ENCODE assay signal across 8 cellular contexts in genomic region chr7:82444220-82445049, GRCh38. TPM values are rescaled to one million over a fixed set of nuclear protein-coding genes. Genes with fewer than 3 reads are reported as not detected.
DNase-seq lines count a peak whose midpoint lies in the region; ATAC-seq and TF ChIP-seq lines count a peak whose summit lies in the region.

No MANE protein-coding gene starts in this region.

- peaks cover 33% of the 10 kb centered on the region for H3K79me2 ChIP-seq in SK-N-SH (ENCODE audit: insufficient read depth)

- no peaks in the 10 kb centered on the region for H3K9me3 Mint-ChIP-seq in CD4-positive, alpha-beta T cell

- H3K27me3 ChIP-seq in CD4-positive, alpha-beta T cell (ENCODE audit: control insufficient read depth, insufficient read depth, low read length): peaks cover 30% of the 10 kb centered on the region
- 0 out of 2 replicates have a peak, but pooled peaks cover 3% of the 10 kb centered on the region for H3K27me3 ChIP-seq in HUES6 (ENCODE audit: control insufficient read depth, insufficient read depth, low read length)
- no peaks in the 10 kb centered on the region for H3K27me3 ChIP-seq in SK-N-SH (ENCODE audit: insufficient read depth)
- H3K27me3 ChIP-seq in gastroesophageal sphincter: no peaks in the 10 kb centered on the region
- no peaks in the 10 kb centered on the region for H3K27me3 ChIP-seq in psoas muscle (ENCODE audit: insufficient read depth in 3 of 3, low read length in 2 of 3)

- H3K9ac ChIP-seq in HUES6 (ENCODE audit: low read length) (peak overlapping the region; percentile 70), SK-N-SH (peak overlapping the region; percentile 88)

- peaks cover 3% of the 10 kb centered on the region for H3K4me1 Mint-ChIP-seq in CD4-positive, alpha-beta T cell (ENCODE audit: low read depth)

- peaks cover 4% of the 10 kb centered on the region for H3F3A ChIP-seq in SK-N-SH (replicated peaks; ENCODE audit: insufficient read depth)

- no peaks in the 10 kb centered on the region for H3K36me3 ChIP-seq in HUES6 (ENCODE audit: control insufficient read depth, insufficient read depth, low read length)
- H3K36me3 ChIP-seq in SK-N-SH (replicated peaks in 1 of 2; ENCODE audit: control insufficient read depth in 1 of 2, insufficient read depth in 2 of 2, low read length in 1 of 2): no peaks in the 10 kb centered on the region
- no peaks in the 10 kb centered on the region for H3K36me3 ChIP-seq in gastroesophageal sphincter
- H3K36me3 ChIP-seq in psoas muscle (ENCODE audit: insufficient read depth in 1 of 2, low read depth in 1 of 2): no peaks in the 10 kb centered on the region

- no peak for TF ChIP-seq CTCF in CD4-positive, alpha-beta T cell (IDR thresholded peaks at IDR 0.05)
- TF ChIP-seq CTCF in SK-N-SH (IDR thresholded peaks at IDR 0.05): peak; percentile 48
- TF ChIP-seq CTCF in gastroesophageal sphincter (IDR thresholded peaks at IDR 0.05): peak in 1 of 4 experiments; percentile 3
- no peak for TF ChIP-seq CTCF in psoas muscle (IDR thresholded peaks at IDR 0.05)

- H3K4me2 ChIP-seq in SK-N-SH: peak overlapping the region; percentile 84

- H3K9me3 ChIP-seq in CD4-positive, alpha-beta T cell (ENCODE audit: control insufficient read depth, low read length): no peaks in the 10 kb centered on the region
- H3K9me3 ChIP-seq in HUES6 (ENCODE audit: control insufficient read depth, insufficient read depth, low read depth, low read length): no peaks in the 10 kb centered on the region
- H3K9me3 ChIP-seq in SK-N-SH: no peaks in the 10 kb centered on the region
- no peaks in the 10 kb centered on the region for H3K9me3 ChIP-seq in gastroesophageal sphincter
- H3K9me3 ChIP-seq in psoas muscle: no peaks in the 10 kb centered on the region

- CTCF ChIA-PET in CD4-positive, alpha-beta T cell (lab: Charles Lee): no interaction called here
- CTCF ChIA-PET in SK-N-SH (lab: Yijun Ruan, JAX): interaction anchor here (0.6 to 3.9 kb wide), 25 partner anchors 11 to 964 kb away, joined by 3 to 31 read pairs (median 3); no protein-coding TSS in a partner anchor

- peaks cover 46% of the 10 kb centered on the region for H3K27me3 Mint-ChIP-seq in CD4-positive, alpha-beta T cell

- no peak for TF ChIP-seq POLR2A in gastroesophageal sphincter (IDR thresholded peaks at IDR 0.05)

- TF ChIP-seq EP300 in SK-N-SH (IDR thresholded peaks at IDR 0.05; ENCODE audit: borderline replicate concordance in 1 of 2, low read depth in 1 of 2, low read length in 1 of 2) (no peak), gastroesophageal sphincter (IDR thresholded peaks at IDR 0.05) (no peak)

- H3K9me2 ChIP-seq in SK-N-SH: no peaks in the 10 kb centered on the region

- no peak overlapping the region for H3K27ac Mint-ChIP-seq in CD4-positive, alpha-beta T cell

- no peak for DNase-seq in CD4-positive, alpha-beta T cell
- DNase-seq in SK-N-SH (no peak), psoas muscle (no peak)

- no peak for ATAC-seq in CD4-positive, alpha-beta T cell (ENCODE audit: poor library complexity)
- ATAC-seq in gastroesophageal sphincter (no peak), psoas muscle (no peak), HG03095 (IDR thresholded peaks at IDR 0.05; ENCODE audit: unreplicated experiment) (no peak), GM19397 (IDR thresholded peaks at IDR 0.05; ENCODE audit: unreplicated experiment) (no peak), GM21423 (IDR thresholded peaks at IDR 0.05; ENCODE audit: unreplicated experiment) (no peak)

- TF ChIP-seq RAD21 in SK-N-SH (IDR thresholded peaks at IDR 0.05; ENCODE audit: low read length): peak; percentile 76

- WGBS in SK-N-SH (ENCODE audit: low lambda C conversion rate): 29% methylated on average over 22 of the region's 24 CpGs
- 68 to 89% methylated on average over 6 to 12 of the region's 24 CpGs for WGBS in gastroesophageal sphincter (ENCODE audit: low coverage in 1 of 2), 2 donors
- WGBS in psoas muscle, 3 donors: 19 to 27% (median 21%) methylated on average over 24 of the region's 24 CpGs

- intact Hi-C loops in CD4-positive, alpha-beta T cell (cut with DNase I, micrococcal nuclease): no loop called here
- intact Hi-C loops in psoas muscle (cut with DNase I): loop anchor here (5.0 to 10.0 kb wide), 2 partner anchors 128 to 210 kb away; no protein-coding TSS in a partner anchor

- H3K4me3 ChIP-seq in HUES6 (ENCODE audit: low read depth, low read length) (peak overlapping the region; percentile 94), SK-N-SH (ENCODE audit: low read depth in 2 of 2, low read length in 1 of 2) (peak overlapping the region; percentile 89 to 100), gastroesophageal sphincter (peak overlapping the region; percentile 84 to 85), psoas muscle (peak overlapping the region; percentile 79)

- POLR2A ChIA-PET in CD4-positive, alpha-beta T cell (lab: Charles Lee): no interaction called here
- POLR2A ChIA-PET in SK-N-SH (lab: Yijun Ruan, JAX): interaction anchor here (0.9 kb wide), 1 partner anchor 107 kb away, joined by 3 read pairs; no protein-coding TSS in a partner anchor

- H3K27ac ChIP-seq in CD4-positive, alpha-beta T cell (ENCODE audit: low read depth, low read length): no peak overlapping the region
- peak overlapping the region; percentile 97; the same call in 1 of the 2 replicates for H3K27ac ChIP-seq in HUES6 (ENCODE audit: low read depth, low read length)
- peak overlapping the region; percentile 81 to 99 for H3K27ac ChIP-seq in SK-N-SH (ENCODE audit: low read depth in 2 of 2, low read length in 1 of 2)
- peak overlapping the region in 3 of 4 donors; percentile 95 to 98 (median 95) for H3K27ac ChIP-seq in gastroesophageal sphincter
- peak overlapping the region; percentile 99 for H3K27ac ChIP-seq in psoas muscle

- no peaks in the 10 kb centered on the region for H3K36me3 Mint-ChIP-seq in CD4-positive, alpha-beta T cell (ENCODE audit: low read depth)

- peak overlapping the region; percentile 34 for H3K4me3 Mint-ChIP-seq in CD4-positive, alpha-beta T cell

- H4K20me1 ChIP-seq in SK-N-SH (ENCODE audit: insufficient read depth): peaks cover 6% of the 10 kb centered on the region; the same call in 1 of the 2 replicates

- peak overlapping the region; percentile 95 for H2AFZ ChIP-seq in SK-N-SH (ENCODE audit: low read depth)

- peaks cover 31% of the 10 kb centered on the region for H3K4me1 ChIP-seq in HUES6 (ENCODE audit: control insufficient read depth, insufficient read depth, low read length)
- peaks cover 8 to 28% of the 10 kb centered on the region in 2 experiments; a peak in 3 of 4 replicates for H3K4me1 ChIP-seq in SK-N-SH (ENCODE audit: control insufficient read depth in 1 of 2, insufficient read depth in 2 of 2, low read depth in 1 of 2, low read length in 1 of 2)
- H3K4me1 ChIP-seq in gastroesophageal sphincter: peaks cover 0 to 32% (median 6%) of the 10 kb centered on the region in 3 donors
- H3K4me1 ChIP-seq in psoas muscle: peaks cover 24% of the 10 kb centered on the region

TF ChIP-seq in SK-N-SH, 30 proteins besides CTCF, POLR2A, EP300 and RAD21:
- TF ChIP-seq CHD2 (IDR thresholded peaks at IDR 0.05; ENCODE audit: low read length, partially characterized antibody) (peak; percentile 12), RXRA (IDR thresholded peaks at IDR 0.05; ENCODE audit: borderline replicate concordance, low read depth) (no peak), NRF1 (IDR thresholded peaks at IDR 0.05; ENCODE audit: low read depth, low read length) (no peak), TAF1 (IDR thresholded peaks at IDR 0.05; ENCODE audit: borderline replicate concordance, low read depth, low read length) (no peak), SMC3 (IDR thresholded peaks at IDR 0.05; ENCODE audit: low read depth, low read length) (peak; percentile 70), USF2 (IDR thresholded peaks at IDR 0.05; ENCODE audit: borderline replicate concordance, low read depth, low read length) (no peak), SIN3A (IDR thresholded peaks at IDR 0.05; ENCODE audit: borderline replicate concordance, low read depth, low read length) (no peak), USF1 (IDR thresholded peaks at IDR 0.05; ENCODE audit: borderline replicate concordance, low read depth) (no peak), FOXM1 (IDR thresholded peaks at IDR 0.05; ENCODE audit: low read depth) (no peak), MXI1 (IDR thresholded peaks at IDR 0.05; ENCODE audit: low read depth, low read length) (peak; percentile 80; the same call in 1 of the 2 replicates), IRF3 (IDR thresholded peaks at IDR 0.05; ENCODE audit: low read depth, low read length) (no peak)

RNA-seq across cellular contexts. Expression of gene CACNA2D1, which starts 0.9 kb away (rescaled TPM):
- not detected for total RNA-seq in CD4-positive, alpha-beta T cell
- polyA plus RNA-seq in SK-N-SH (2012; rRNA removed): 3.4 and 4.8 TPM in 2 replicates
- 6.3 and 6.9 TPM in 2 replicates for polyA plus RNA-seq in SK-N-SH (2012; cell fraction: cytosol; rRNA removed)
- polyA plus RNA-seq in SK-N-SH (2012; cell fraction: nucleus; rRNA removed): 3.0 and 7.5 TPM in 2 replicates
- total RNA-seq in gastroesophageal sphincter: 10 to 100 TPM; 29.8 to 47.6 (median 36.6) TPM
- 100 to 1,000 TPM in 3 of 4 donors, 10 to 100 TPM in 1; 97.5 to 167 (median 127) TPM for total RNA-seq in psoas muscle
- polyA plus RNA-seq in psoas muscle: 10 to 100 TPM; 10.2 to 62.6 (median 19.8) TPM

Comparison
In these comparisons a context has a peak if more than half of its experiments do, and no peak if none do; other contexts are left out.
1. RNA of gene CACNA2D1, which starts 0.9 kb away (total RNA-seq): 97.5 to 167 TPM in psoas muscle and 29.8 to 47.6 TPM in gastroesophageal sphincter; not detected in CD4-positive, alpha-beta T cell; every median in the first group is over 10 times any median in the second.
2. intact Hi-C loops: an anchor here in psoas muscle (5.0 to 10.0 kb wide); none called in CD4-positive, alpha-beta T cell.
3. Peak in every context shown above with its lines, with median percentiles within 50 percentile points of each other: H3K4me3 ChIP-seq.